Comparison of ENCODE assay signal across 8 cellular contexts in the genomic region with DNA sequence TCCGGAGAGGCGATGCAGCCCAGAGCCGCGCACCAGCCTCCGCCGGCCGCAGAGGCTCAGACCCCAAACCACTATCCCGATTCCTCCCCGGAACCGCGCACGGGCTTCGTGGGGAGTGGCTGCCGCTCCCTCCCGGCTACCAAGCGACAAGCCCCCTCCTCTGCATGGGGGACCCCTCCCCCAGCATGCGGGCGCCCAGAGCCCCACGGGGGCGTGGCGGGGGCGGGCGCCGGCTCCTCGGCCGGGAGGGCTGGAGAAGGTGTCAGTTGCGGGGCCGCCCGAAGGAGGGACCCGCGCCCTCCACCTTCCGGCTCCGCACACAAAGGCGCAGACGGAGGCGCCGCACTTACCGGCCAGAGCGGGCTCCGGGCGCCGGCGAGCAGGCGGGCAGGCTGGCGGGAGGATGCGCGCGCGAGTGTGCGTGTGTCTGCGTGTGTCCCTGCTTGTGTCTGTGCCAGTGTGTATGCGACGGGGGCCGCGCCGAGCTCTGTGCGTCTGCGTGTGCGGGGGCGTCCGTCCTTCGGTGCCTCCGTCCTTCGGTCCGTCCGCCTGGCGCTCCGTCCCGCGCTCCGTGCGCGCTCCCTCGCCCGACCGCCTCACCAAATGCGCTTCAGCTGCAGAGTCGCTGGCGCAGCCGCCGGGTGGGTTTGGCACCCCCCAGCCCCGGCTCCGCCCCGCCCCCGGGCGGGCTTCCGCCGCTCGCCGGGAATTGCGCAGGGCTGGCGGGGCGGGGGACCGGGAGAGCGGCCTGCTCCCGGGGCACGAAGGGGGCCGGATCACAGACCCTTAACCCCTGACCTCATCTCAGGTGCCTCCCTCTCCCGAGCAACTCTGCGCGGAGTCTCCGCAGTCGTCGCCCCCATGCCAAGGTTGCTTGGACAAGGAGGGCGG. TPM values are rescaled to one million over a fixed set of nuclear protein-coding genes. Genes with fewer than 3 reads are reported as not detected.
A peak's percentile ranks its signal among the peaks of the same experiment; 100 is the strongest.
DNase-seq lines count a peak whose midpoint lies in the region; ATAC-seq and TF ChIP-seq lines count a peak whose summit lies in the region.

TSS of gene PTPN5 (minus strand) at position 624 of the 891 bp plus-strand sequence. CDS start 19,840 bp downstream, outside the sequence.

- no peak within 1 kb of the TSS for H3K56ac ChIP-seq in IMR-90 (ENCODE audit: extremely low read depth, insufficient read depth, low read length)

- H2BK15ac ChIP-seq in IMR-90 (ENCODE audit: low read depth, low read length): no peak within 1 kb of the TSS

- POLR2A ChIA-PET in IMR-90 (lab: Charles Lee; ENCODE audit: unreplicated experiment): no interaction called here

- H3K4me1 ChIP-seq in IMR-90 (ENCODE audit: control insufficient read depth, insufficient read depth, low read length) (no peaks in the 10 kb centered on the region), adipocyte (ENCODE audit: control insufficient read depth, insufficient read depth, low read length) (peaks cover 5% of the 10 kb centered on the region), smooth muscle cell (ENCODE audit: low read depth) (no peaks in the 10 kb centered on the region), SJCRH30 (no peaks in the 10 kb centered on the region)

- H3K79me1 ChIP-seq in IMR-90 (ENCODE audit: low read depth in 1 of 2, low read length in 2 of 2): no peaks in the 10 kb centered on the region

- TF ChIP-seq POLR2A in IMR-90 (IDR thresholded peaks at IDR 0.05; ENCODE audit: low read depth, low read length): no peak

- no peaks in the 10 kb centered on the region for H3K79me2 ChIP-seq in smooth muscle cell (ENCODE audit: low read depth)

- H3K27ac ChIP-seq in IMR-90 (ENCODE audit: insufficient read depth, low read length) (no peak within 1 kb of the TSS), smooth muscle cell (ENCODE audit: low read depth) (no peak within 1 kb of the TSS), SJCRH30 (no peak within 1 kb of the TSS)

- H3K18ac ChIP-seq in IMR-90 (ENCODE audit: low read depth, low read length): no peak within 1 kb of the TSS

- TF ChIP-seq RAD21 in IMR-90 (IDR thresholded peaks at IDR 0.05; ENCODE audit: low read length): no peak

- no peaks in the 10 kb centered on the region for H3F3A ChIP-seq in smooth muscle cell (ENCODE audit: low read depth)

- no peak within 1 kb of the TSS for H2AK9ac ChIP-seq in IMR-90 (replicated peaks; ENCODE audit: low read depth, low read length, poor library complexity)

- DNase-seq in IMR-90: no peak
- DNase-seq in adipocyte (ENCODE audit: low read depth): peak; percentile 36
- no peak for DNase-seq in smooth muscle cell (lab: John Stamatoyannopoulos, UW; ENCODE audit: unreplicated experiment)
- no peak for DNase-seq in SJCRH30

- no peak within 1 kb of the TSS for H3K23ac ChIP-seq in IMR-90 (ENCODE audit: low read depth, low read length)

- BruUV-seq in IMR-90 (replicated peaks; lab: Mats Ljungman, UMichigan): no TSS peak

- WGBS in IMR-90 (ENCODE audit: extremely low coverage in 2 of 2, insufficient read length in 1 of 2), 2 experiments: 1% methylated on average over 24 of the region's 105 CpGs; no CpG with 5 or more reads in 1 of the 2 experiments
- WGBS in smooth muscle cell (ENCODE audit: low lambda C conversion rate): 1% methylated on average over 80 of the region's 105 CpGs

- H2AK5ac ChIP-seq in IMR-90 (ENCODE audit: low read depth, low read length): no peak within 1 kb of the TSS

- intact Hi-C loops in IMR-90 (cut with micrococcal nuclease): no loop called here

- H3K27me3 ChIP-seq in IMR-90 (ENCODE audit: control insufficient read depth, insufficient read depth, low read length) (peaks cover 44% of the 10 kb centered on the region), adipocyte (replicated peaks; ENCODE audit: control insufficient read depth, insufficient read depth, low read length) (peaks cover 74% of the 10 kb centered on the region), smooth muscle cell (ENCODE audit: low read depth) (peaks cover 86% of the 10 kb centered on the region), SJCRH30 (no peaks in the 10 kb centered on the region; the same call in 1 of the 2 replicates)

- H2BK20ac ChIP-seq in IMR-90 (ENCODE audit: low read depth, low read length): no peak within 1 kb of the TSS

- no peaks in the 10 kb centered on the region for H3K9me1 ChIP-seq in IMR-90 (ENCODE audit: insufficient read depth, low read length)

- H3K36me3 ChIP-seq in IMR-90 (ENCODE audit: control insufficient read depth, insufficient read depth, low read length) (no peaks in the 10 kb centered on the region), adipocyte (ENCODE audit: control insufficient read depth, insufficient read depth, low read length, severe bottlenecking) (no peaks in the 10 kb centered on the region), smooth muscle cell (ENCODE audit: low read depth) (no peaks in the 10 kb centered on the region), SJCRH30 (no peaks in the 10 kb centered on the region)

- H3K9me3 ChIP-seq in IMR-90 (ENCODE audit: control insufficient read depth, insufficient read depth, low read length) (peaks cover 2% of the 10 kb centered on the region; the same call in 1 of the 2 replicates), adipocyte (ENCODE audit: control insufficient read depth, low read length) (no peaks in the 10 kb centered on the region), iPS-18c (ENCODE audit: control insufficient read depth, insufficient read depth, low read length) (peaks cover 2% of the 10 kb centered on the region), smooth muscle cell (replicated peaks; ENCODE audit: low read depth) (no peaks in the 10 kb centered on the region), SJCRH30 (replicated peaks) (no peaks in the 10 kb centered on the region)

- H4K5ac ChIP-seq in IMR-90 (ENCODE audit: low read depth, low read length): no peak within 1 kb of the TSS

- no peak for TF ChIP-seq CTCF in IMR-90 (conservative IDR thresholded peaks at IDR 0.05; ENCODE audit: low read depth, low read length)
- no peak for TF ChIP-seq CTCF in smooth muscle cell (IDR thresholded peaks at IDR 0.05; ENCODE audit: borderline replicate concordance, insufficient read depth, poor library complexity, severe bottlenecking)

- H4K20me1 ChIP-seq in IMR-90 (ENCODE audit: insufficient read depth, low read length): no peaks in the 10 kb centered on the region
- H4K20me1 ChIP-seq in smooth muscle cell (ENCODE audit: low read depth): no peaks in the 10 kb centered on the region

- H2BK120ac ChIP-seq in IMR-90 (ENCODE audit: low read depth, low read length): no peak within 1 kb of the TSS

- in situ Hi-C loops in IMR-90 (cut with MboI; ENCODE audit: low sequenced_read_pairs): no loop called here

- no peak within 1 kb of the TSS for H2BK5ac ChIP-seq in IMR-90 (ENCODE audit: low read depth, low read length, poor library complexity, severe bottlenecking)

- dilution Hi-C loops in IMR-90 (cut with HindIII; ENCODE audit: low sequenced_read_pairs, unreplicated experiment): no loop called here

- H3K14ac ChIP-seq in IMR-90 (replicated peaks; ENCODE audit: low read depth, low read length): no peak within 1 kb of the TSS

- ATAC-seq in IMR-90 (ENCODE audit: low read depth): peak; percentile 40; the same call in 1 of the 2 replicates
- no peak for ATAC-seq in HG03108 (IDR thresholded peaks at IDR 0.05; ENCODE audit: unreplicated experiment)
- ATAC-seq in HG03432 (IDR thresholded peaks at IDR 0.05; ENCODE audit: unreplicated experiment): no peak
- no peak for ATAC-seq in GM19467 (IDR thresholded peaks at IDR 0.05; ENCODE audit: unreplicated experiment)

- CTCF ChIA-PET in IMR-90 (lab: Yijun Ruan, JAX): no interaction called here

- no peak within 1 kb of the TSS for H3K4me3 ChIP-seq in IMR-90 (ENCODE audit: insufficient read depth, low read depth, low read length)
- peak within 1 kb of the TSS; percentile 61 for H3K4me3 ChIP-seq in adipocyte (ENCODE audit: low read length)
- H3K4me3 ChIP-seq in iPS-18c (ENCODE audit: insufficient read depth, low read depth, low read length): peak within 1 kb of the TSS; percentile 75
- H3K4me3 ChIP-seq in smooth muscle cell: peak within 1 kb of the TSS; percentile 55
- H3K4me3 ChIP-seq in SJCRH30: no peak within 1 kb of the TSS

- H3K9ac ChIP-seq in IMR-90 (ENCODE audit: low read depth, low read length) (no peak within 1 kb of the TSS), adipocyte (ENCODE audit: low read length) (no peak within 1 kb of the TSS), smooth muscle cell (ENCODE audit: low read depth) (no peak within 1 kb of the TSS)

- H3K4ac ChIP-seq in IMR-90 (ENCODE audit: low read depth, low read length): no peak within 1 kb of the TSS

- H3K4me2 ChIP-seq in IMR-90 (ENCODE audit: low read depth, low read length) (no peak within 1 kb of the TSS), smooth muscle cell (peak within 1 kb of the TSS; percentile 91)

- H4K8ac ChIP-seq in IMR-90 (ENCODE audit: low read depth in 2 of 2, low read length in 2 of 2): no peak within 1 kb of the TSS

- no peak within 1 kb of the TSS for H4K91ac ChIP-seq in IMR-90 (ENCODE audit: insufficient read depth, low read depth, low read length)

- H2AFZ ChIP-seq in IMR-90 (replicated peaks; ENCODE audit: low read length, poor library complexity) (peak within 1 kb of the TSS; percentile 58), smooth muscle cell (ENCODE audit: low read depth) (no peak within 1 kb of the TSS)

TF ChIP-seq in IMR-90, 13 proteins besides CTCF, POLR2A, EP300 and RAD21 (continues in another document):
- TF ChIP-seq RCOR1 (IDR thresholded peaks at IDR 0.05; ENCODE audit: insufficient replicate concordance, low read length) (no peak), MXI1 (IDR thresholded peaks at IDR 0.05; ENCODE audit: borderline replicate concordance, low read depth, low read length) (no peak), FOS (IDR thresholded peaks at IDR 0.05; ENCODE audit: low read depth, low read length) (no peak), MAZ (IDR thresholded peaks at IDR 0.05; ENCODE audit: borderline replicate concordance, low read depth, low read length) (no peak), NFE2L2 (IDR thresholded peaks at IDR 0.05; ENCODE audit: low read depth, low read length) (no peak), SMC3 (IDR thresholded peaks at IDR 0.05; ENCODE audit: low read depth, low read length) (no peak)
- TF ChIP-seq, protein P1, sequence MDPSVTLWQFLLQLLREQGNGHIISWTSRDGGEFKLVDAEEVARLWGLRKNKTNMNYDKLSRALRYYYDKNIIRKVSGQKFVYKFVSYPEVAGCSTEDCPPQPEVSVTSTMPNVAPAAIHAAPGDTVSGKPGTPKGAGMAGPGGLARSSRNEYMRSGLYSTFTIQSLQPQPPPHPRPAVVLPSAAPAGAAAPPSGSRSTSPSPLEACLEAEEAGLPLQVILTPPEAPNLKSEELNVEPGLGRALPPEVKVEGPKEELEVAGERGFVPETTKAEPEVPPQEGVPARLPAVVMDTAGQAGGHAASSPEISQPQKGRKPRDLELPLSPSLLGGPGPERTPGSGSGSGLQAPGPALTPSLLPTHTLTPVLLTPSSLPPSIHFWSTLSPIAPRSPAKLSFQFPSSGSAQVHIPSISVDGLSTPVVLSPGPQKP (IDR thresholded peaks at IDR 0.05; ENCODE audit: borderline replicate concordance, low read depth, low read length): no peak

RNA-seq across cellular contexts. Expression of gene PTPN5, which starts in this region (rescaled TPM):
- total RNA-seq in IMR-90 (2012; rRNA removed) (not detected in 2 replicates), smooth muscle cell (not detected in 2 replicates)
- polyA plus RNA-seq in IMR-90 (2012; rRNA removed) (not detected in 2 replicates), smooth muscle cell (not detected in 2 replicates)
- polyA plus RNA-seq in IMR-90 (2012; cell fraction: cytosol; rRNA removed): not detected in 2 replicates
- polyA plus RNA-seq in IMR-90 (2012; cell fraction: nucleus; rRNA removed; ENCODE audit: low replicate concordance): not detected in 2 replicates
- not detected in 2 replicates for total RNA-seq in SJCRH30 (2014; rRNA removed; shearing (Covaris generic))

Comparison
In these comparisons a context has a peak if more than half of its experiments do, and no peak if none do; other contexts are left out.
1. Peak in ATAC-seq in IMR-90; RNA of the gene not detected or under 1 TPM.
2. H3K4me3 ChIP-seq: peak in adipocyte (single experiment), iPS-18c (single experiment) and smooth muscle cell (single experiment); none in IMR-90 (single experiment) and SJCRH30 (single experiment).